In the genomic region with DNA sequence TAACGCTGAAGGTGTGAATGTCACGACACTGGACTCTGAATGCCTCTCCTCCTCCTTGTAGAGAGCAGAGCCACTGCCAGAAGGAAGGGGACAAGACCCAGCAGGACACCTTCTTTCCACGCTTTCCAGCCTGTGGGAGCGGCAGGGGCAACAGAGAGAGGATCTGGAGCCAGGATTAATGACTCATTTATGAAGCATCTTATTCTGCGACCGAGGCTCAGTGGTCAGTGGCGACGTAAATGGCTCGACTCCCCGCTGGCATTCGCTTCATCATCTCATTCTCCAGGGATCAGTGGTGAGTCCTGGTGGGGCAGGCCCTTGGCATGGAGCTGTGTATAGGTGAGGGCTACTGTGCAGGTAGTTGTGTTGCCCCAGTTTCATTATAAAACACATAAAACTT, we compare ENCODE assay signal across 1 cellular context.
TF ChIP-seq lines count a peak whose summit lies in the region.

No MANE protein-coding gene starts in this region.

TF ChIP-seq in A549, 52 proteins besides CTCF, POLR2A, EP300 and RAD21:
- TF ChIP-seq EHF (CRISPR knock-in tag; IDR thresholded peaks at IDR 0.05) (no peak), FOSL2 (IDR thresholded peaks at IDR 0.05) (no peak), FOSL2 (CRISPR knock-in tag; IDR thresholded peaks at IDR 0.05) (peak; percentile 41; the same call in 1 of the 2 replicates)
